ENCODE assay signal across 1 cellular context in the genomic region with DNA sequence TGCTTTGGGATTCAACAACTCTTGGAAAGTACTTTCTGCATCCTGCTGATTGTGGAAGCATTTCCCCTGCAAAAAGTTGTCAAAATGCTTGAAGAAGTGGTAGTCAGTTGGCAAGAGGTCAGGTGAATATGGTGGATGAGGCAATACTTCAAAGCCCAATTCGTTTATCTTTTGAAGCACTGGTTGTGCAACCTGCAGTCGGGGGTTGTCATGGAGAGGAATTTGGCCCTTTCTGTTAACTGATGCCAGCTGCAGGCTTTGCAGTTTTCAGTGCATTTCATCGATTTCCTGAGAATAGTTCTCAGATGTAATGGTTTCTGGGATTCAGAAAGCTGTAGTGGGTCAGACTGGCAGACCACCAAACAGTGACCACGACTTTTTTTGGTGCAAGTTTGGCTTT.
A peak's percentile ranks its signal among the peaks of the same experiment; 100 is the strongest.
TF ChIP-seq lines count a peak whose summit lies in the region.

No MANE protein-coding gene starts in this region.

TF ChIP-seq in H1, 55 proteins besides CTCF, POLR2A, EP300 and RAD21:
- TF ChIP-seq CEBPB (IDR thresholded peaks at IDR 0.05; ENCODE audit: low read depth, low read length) (peak; percentile 90), BRCA1 (IDR thresholded peaks at IDR 0.05; ENCODE audit: low read depth, low read length) (no peak)
